16 cellular contexts compared by ENCODE assay signal in genomic region chr7:16223963-16224707, GRCh38.
DNase-seq lines count a peak whose midpoint lies in the region; ATAC-seq and TF ChIP-seq lines count a peak whose summit lies in the region.
"Had no signal": no experiment of that assay in that cellular context is flagged by ENCODE, and none has a peak within 500 bp of the region (broad histone marks: within the 10 kb centered on the region; RNA-seq: fewer than 3 reads in every experiment).

No MANE protein-coding gene starts in this region.

- H3K79me2 ChIP-seq in Loucy (ENCODE audit: insufficient read depth, low read length): no peaks in the 10 kb centered on the region

- H3K36me3 ChIP-seq in Loucy (ENCODE audit: insufficient read depth, low read length) (peaks cover 2% of the 10 kb centered on the region; the same call in 1 of the 2 replicates), adrenal gland (replicated peaks in 1 of 2) (no peaks in the 10 kb centered on the region)
- H3K36me3 ChIP-seq: thoracic aorta had no signal

- no peaks in the 10 kb centered on the region for H3K9me2 ChIP-seq in Loucy (replicated peaks; ENCODE audit: low read depth, low read length)

- 81 to 87% (median 84%) methylated on average over 8 of the region's 8 CpGs for WGBS in adrenal gland, 4 donors

- H3K4me3 Mint-ChIP-seq in activated naive CD8-positive, alpha-beta T cell: peak overlapping the region; percentile 35

- DNase-seq in activated CD4-positive, alpha-beta T cell treated with anti-CD3 and anti-CD28 coated beads, Interleukin-2, amount 50 U/mL, for 48 hours: peak; percentile 2 to 17
- peak; percentile 5 for DNase-seq in stimulated activated CD8-positive, alpha-beta memory T cell treated with anti-CD3 and anti-CD28 coated beads, Interleukin-15, amount 100 ng/mL, for 24 hours (ENCODE audit: low read depth)
- DNase-seq in adrenal gland (no peak), putamen (ENCODE audit: low spot score) (no peak)
- DNase-seq: activated CD4-positive, CD25-positive, alpha-beta regulatory T cell treated with anti-CD3 and anti-CD28 coated beads, Interleukin-2, amount 50 U/mL, for 72 hours; C1 segment of cervical spinal cord; foreskin melanocyte; NCI-H1105 treated with DMSO at 0.1 percent for 48 hours; NCI-H345; SW 1271 had no signal

- H3K27me3 ChIP-seq in Loucy (ENCODE audit: insufficient read depth, low read length, poor library complexity, severe bottlenecking) (no peaks in the 10 kb centered on the region), adrenal gland (no peaks in the 10 kb centered on the region)

- H3K4me2 ChIP-seq in Loucy (ENCODE audit: low read depth, low read length, poor library complexity, severe bottlenecking): peak overlapping the region; percentile 84

- peaks cover 12% of the 10 kb centered on the region; the same call in 1 of the 2 replicates for H3F3A ChIP-seq in Loucy (ENCODE audit: low read depth)

- H3K27ac Mint-ChIP-seq in activated naive CD8-positive, alpha-beta T cell: no peak overlapping the region

- peaks cover 19% of the 10 kb centered on the region for H3K4me1 Mint-ChIP-seq in activated naive CD8-positive, alpha-beta T cell (ENCODE audit: low read depth)

- no peaks in the 10 kb centered on the region for H3K27me3 Mint-ChIP-seq in activated naive CD8-positive, alpha-beta T cell

- intact Hi-C loops in adrenal gland (cut with DNase I): no loop called here

- no peak for ATAC-seq in GM19452 (IDR thresholded peaks at IDR 0.05; ENCODE audit: unreplicated experiment)
- no peak for ATAC-seq in HG03280 (IDR thresholded peaks at IDR 0.05; ENCODE audit: unreplicated experiment)
- ATAC-seq: HepG2 had no signal

- TF ChIP-seq CTCF in Loucy (conservative IDR thresholded peaks at IDR 0.05; ENCODE audit: low read length) (no peak), adrenal gland (IDR thresholded peaks at IDR 0.05) (no peak)

- H3K4me3 ChIP-seq in Loucy (ENCODE audit: low read length, poor library complexity, severe bottlenecking) (peak overlapping the region; percentile 70), adrenal gland (no peak overlapping the region)
- H3K4me3 ChIP-seq: thoracic aorta had no signal

- H3K4me1 ChIP-seq in Loucy (ENCODE audit: insufficient read depth, low read length, poor library complexity, severe bottlenecking): peaks cover 30% of the 10 kb centered on the region
- H3K4me1 ChIP-seq in adrenal gland (replicated peaks in 1 of 2): no peaks in the 10 kb centered on the region

- H3K9me3 ChIP-seq in Loucy (ENCODE audit: insufficient read depth, low read depth, low read length) (peaks cover 17% of the 10 kb centered on the region), adrenal gland (replicated peaks in 1 of 3) (no peaks in the 10 kb centered on the region)
- H3K9me3 ChIP-seq: thoracic aorta had no signal

- H3K36me3 Mint-ChIP-seq in activated naive CD8-positive, alpha-beta T cell: no peaks in the 10 kb centered on the region

- TF ChIP-seq POLR2A in adrenal gland (IDR thresholded peaks at IDR 0.05): no peak

- no peaks in the 10 kb centered on the region for H4K20me1 ChIP-seq in Loucy (ENCODE audit: insufficient read depth, low read length, poor library complexity, severe bottlenecking)

- no peak overlapping the region; the same call in 1 of the 2 replicates for H2AFZ ChIP-seq in Loucy (ENCODE audit: low read length)

- peaks cover 7% of the 10 kb centered on the region for H3K9me3 Mint-ChIP-seq in activated naive CD8-positive, alpha-beta T cell (ENCODE audit: low read depth)

- peak overlapping the region; percentile 67 for H3K9ac ChIP-seq in Loucy (ENCODE audit: low read depth, low read length, poor library complexity, severe bottlenecking)

- H3K27ac ChIP-seq in adrenal gland: no peak overlapping the region
- H3K27ac ChIP-seq: thoracic aorta had no signal

Comparison
In these comparisons a context has a peak if more than half of its experiments do, and no peak if none do; other contexts are left out.
1. DNase-seq: peak in activated CD4-positive, alpha-beta T cell treated with anti-CD3 and anti-CD28 coated beads, Interleukin-2, amount 50 U/mL, for 48 hours (2 of 2) and stimulated activated CD8-positive, alpha-beta memory T cell treated with anti-CD3 and anti-CD28 coated beads, Interleukin-15, amount 100 ng/mL, for 24 hours (single experiment); none in adrenal gland (0 of 7) and putamen (single experiment).